In the genomic region with DNA sequence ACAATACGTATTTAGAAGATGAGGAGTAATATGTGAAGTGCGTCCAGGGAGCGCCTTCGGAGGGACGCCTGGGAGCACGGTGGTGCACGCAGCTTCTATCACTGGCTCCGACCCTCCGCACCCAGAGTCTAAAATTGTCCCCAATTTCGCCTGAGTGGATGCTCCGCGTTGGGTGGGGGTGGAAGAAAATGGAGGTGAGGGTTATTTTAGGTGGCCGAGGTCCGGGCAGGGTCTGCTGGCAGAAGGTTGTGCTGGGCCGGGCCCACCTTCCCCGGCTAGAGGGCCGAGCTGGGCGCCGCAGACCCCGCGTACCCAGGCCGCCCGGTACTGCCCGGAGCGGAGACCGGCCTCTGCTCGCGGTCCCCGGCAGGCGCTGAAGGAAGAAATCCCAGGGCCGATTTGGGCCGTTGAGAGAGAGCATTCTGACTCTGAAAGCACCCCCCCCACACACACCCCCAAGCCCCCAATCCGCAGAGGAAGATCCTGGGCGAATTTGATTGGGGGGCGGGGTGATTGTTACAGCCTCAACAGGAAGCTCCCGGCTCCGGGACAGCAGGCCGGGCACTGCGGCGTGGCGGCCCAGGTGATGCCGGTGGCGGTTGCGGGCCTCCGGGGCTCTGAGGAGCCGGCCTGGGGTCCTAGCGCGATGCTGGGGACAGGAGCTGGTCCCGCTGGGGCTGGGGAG, we compare ENCODE assay signal across 1 cellular context.
TF ChIP-seq lines count a peak whose summit lies in the region.

No MANE protein-coding gene starts in this region.

TF ChIP-seq in HEK293, 187 proteins besides CTCF, POLR2A, EP300 and RAD21 (continued from another document):
- TF ChIP-seq KLF9 (tag by site-specific recombination; IDR thresholded peaks at IDR 0.05; ENCODE audit: low read depth) (no peak; the same call in 1 of the 2 replicates), ZSCAN4 (tag by site-specific recombination; IDR thresholded peaks at IDR 0.05) (no peak), ZBTB6 (tag by site-specific recombination; IDR thresholded peaks at IDR 0.05) (0 out of 2 replicates have a peak, but pooled peaks have one; percentile 41)
TF ChIP-seq in HEK293: peak in this region for 13.
